In the genomic region with DNA sequence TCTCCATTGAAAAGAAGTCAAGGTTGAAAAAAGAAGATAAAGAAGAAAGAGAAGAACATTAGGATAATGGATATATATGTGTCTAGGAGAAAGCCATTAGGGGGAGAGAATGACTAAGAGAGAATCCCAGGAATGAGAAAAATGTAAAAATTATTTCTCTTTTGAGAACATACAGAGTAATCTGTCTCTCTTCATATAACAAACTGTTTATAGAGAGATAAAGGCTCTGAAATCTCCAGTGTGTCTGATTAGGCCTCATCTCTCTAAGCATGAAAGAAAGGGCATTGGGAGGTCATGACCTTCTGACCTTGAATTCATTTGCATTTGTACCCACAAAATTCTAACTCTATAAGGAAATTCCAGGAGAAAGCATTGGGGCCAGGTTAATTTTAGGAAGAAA, we compare ENCODE assay signal across 26 cellular contexts. TPM values are rescaled to one million over a fixed set of nuclear protein-coding genes. Genes with fewer than 3 reads are reported as not detected.
DNase-seq lines count a peak whose midpoint lies in the region; ATAC-seq and TF ChIP-seq lines count a peak whose summit lies in the region.
"Had no signal": no experiment of that assay in that cellular context is flagged by ENCODE, and none has a peak within 500 bp of the region (broad histone marks: within the 10 kb centered on the region; RNA-seq: fewer than 3 reads in every experiment).

No MANE protein-coding gene starts in this region.

- no peak overlapping the region for H3K4me2 ChIP-seq in hepatocyte
- peak overlapping the region; percentile 64 for H3K4me2 ChIP-seq in smooth muscle cell

- ATAC-seq in omental fat pad (ENCODE audit: low FRiP score) = no peak
- ATAC-seq in GM19035 (IDR thresholded peaks at IDR 0.05; ENCODE audit: unreplicated experiment) = no peak
- ATAC-seq: stimulated activated memory B cell treated with anti-CD40 and anti-IgM and Interleukin-4, amounts not matched to agents 10 μg/mL and 1 μg/mL and 100 μg/mL, for 72 hours had no signal

- intact Hi-C loops in esophagus muscularis mucosa (cut with DNase I) = no loop called here

- peaks cover 15% of the 10 kb centered on the region for H3F3A ChIP-seq in smooth muscle cell (ENCODE audit: low read depth)

- H3K27ac ChIP-seq in hepatocyte (peak overlapping the region; percentile 14), smooth muscle cell (ENCODE audit: low read depth) (peak overlapping the region; percentile 20), esophagus muscularis mucosa (replicated peaks in 1 of 4) (no peak overlapping the region)
- H3K27ac ChIP-seq: adrenal gland, dorsolateral prefrontal cortex, HL-60, left ventricle myocardium inferior, neutrophil, prostate gland had no signal

- no peaks in the 10 kb centered on the region for H3K9me3 ChIP-seq in adipocyte (ENCODE audit: control insufficient read depth, low read length)
- H3K9me3 ChIP-seq in hepatocyte (ENCODE audit: low read depth) = no peaks in the 10 kb centered on the region
- H3K9me3 ChIP-seq in smooth muscle cell (replicated peaks; ENCODE audit: low read depth) = no peaks in the 10 kb centered on the region
- H3K9me3 ChIP-seq in esophagus muscularis mucosa = no peaks in the 10 kb centered on the region
- H3K9me3 ChIP-seq: adrenal gland, left ventricle myocardium inferior, neutrophil, prostate gland had no signal

- DNase-seq in ELR (ENCODE audit: low read depth) (peak; percentile 23), adipocyte (ENCODE audit: low read depth) (peak; percentile 47), hepatocyte (ENCODE audit: low spot score) (no peak), smooth muscle cell (lab: John Stamatoyannopoulos, UW; ENCODE audit: unreplicated experiment) (no peak), esophagus muscularis mucosa (ENCODE audit: extremely low spot score) (no peak), omental fat pad (ENCODE audit: low spot score) (no peak)
- DNase-seq: activated CD4-positive, alpha-beta memory T cell treated with anti-CD3 and anti-CD28 coated beads for 36 hours; activated CD4-positive, alpha-beta T cell treated with anti-CD3 and anti-CD28 coated beads for 1 hour; activated CD8-positive, alpha-beta memory T cell treated with anti-CD3 and anti-CD28 coated beads, Interleukin-2, amount 50 U/mL, for 4 hours; activated naive CD4-positive, alpha-beta T cell treated with Interleukin-2 at 50 U/mL for 16 hours; adrenal gland; CD4-positive, CD25-positive, alpha-beta regulatory T cell; cerebellar nuclear complex; DND-41; dorsolateral prefrontal cortex; H7; Karpas-422; left ventricle myocardium inferior; NCI-H1436 treated with DMSO at 0.1 percent for 48 hours; SHP77; trophoblast cell had no signal

- no peak overlapping the region for H2AFZ ChIP-seq in hepatocyte
- H2AFZ ChIP-seq in smooth muscle cell (ENCODE audit: low read depth) = no peak overlapping the region

- H3K9me2 ChIP-seq in hepatocyte (replicated peaks; ENCODE audit: insufficient read depth) = no peaks in the 10 kb centered on the region

- H3K36me3 ChIP-seq in adipocyte (ENCODE audit: control insufficient read depth, insufficient read depth, low read length, severe bottlenecking) = no peaks in the 10 kb centered on the region
- no peaks in the 10 kb centered on the region for H3K36me3 ChIP-seq in hepatocyte (replicated peaks; ENCODE audit: insufficient read depth, low read depth)
- H3K36me3 ChIP-seq in smooth muscle cell (ENCODE audit: low read depth) = no peaks in the 10 kb centered on the region
- H3K36me3 ChIP-seq in esophagus muscularis mucosa = no peaks in the 10 kb centered on the region
- H3K36me3 ChIP-seq: adrenal gland, left ventricle myocardium inferior, neutrophil, prostate gland had no signal

- no peaks in the 10 kb centered on the region for H3K27me3 ChIP-seq in adipocyte (replicated peaks; ENCODE audit: control insufficient read depth, insufficient read depth, low read length)
- H3K27me3 ChIP-seq in hepatocyte = no peaks in the 10 kb centered on the region
- H3K27me3 ChIP-seq in smooth muscle cell (ENCODE audit: low read depth) = no peaks in the 10 kb centered on the region
- no peaks in the 10 kb centered on the region for H3K27me3 ChIP-seq in esophagus muscularis mucosa
- H3K27me3 ChIP-seq: adrenal gland, dorsolateral prefrontal cortex had no signal

- TF ChIP-seq POLR2A in esophagus muscularis mucosa (IDR thresholded peaks at IDR 0.05; ENCODE audit: low read depth) = no peak

- peaks cover 30% of the 10 kb centered on the region for H3K4me1 ChIP-seq in adipocyte (ENCODE audit: control insufficient read depth, insufficient read depth, low read length)
- H3K4me1 ChIP-seq in hepatocyte (ENCODE audit: insufficient read depth) = peaks cover 17% of the 10 kb centered on the region
- peaks cover 26% of the 10 kb centered on the region for H3K4me1 ChIP-seq in smooth muscle cell (ENCODE audit: low read depth)
- peaks cover 0 to 22% (median 17%) of the 10 kb centered on the region in 4 donors for H3K4me1 ChIP-seq in esophagus muscularis mucosa
- H3K4me1 ChIP-seq: adrenal gland, prostate gland had no signal

- H3K79me2 ChIP-seq in hepatocyte (peaks cover 5% of the 10 kb centered on the region), smooth muscle cell (ENCODE audit: low read depth) (peaks cover 2% of the 10 kb centered on the region)

- TF ChIP-seq EP300 in esophagus muscularis mucosa (IDR thresholded peaks at IDR 0.05) = no peak

- H4K20me1 ChIP-seq in hepatocyte (ENCODE audit: insufficient read depth, poor library complexity, severe bottlenecking) (no peaks in the 10 kb centered on the region), smooth muscle cell (ENCODE audit: low read depth) (no peaks in the 10 kb centered on the region)

- no peak for TF ChIP-seq CTCF in hepatocyte (IDR thresholded peaks at IDR 0.05; ENCODE audit: poor library complexity)
- no peak for TF ChIP-seq CTCF in smooth muscle cell (IDR thresholded peaks at IDR 0.05; ENCODE audit: borderline replicate concordance, insufficient read depth, poor library complexity, severe bottlenecking)
- no peak for TF ChIP-seq CTCF in esophagus muscularis mucosa (IDR thresholded peaks at IDR 0.05)
- TF ChIP-seq CTCF in omental fat pad (IDR thresholded peaks at IDR 0.05) = no peak

- H3K9ac ChIP-seq in adipocyte (ENCODE audit: low read length) = no peak overlapping the region
- no peak overlapping the region for H3K9ac ChIP-seq in smooth muscle cell (ENCODE audit: low read depth)

- H3K4me3 ChIP-seq in adipocyte (ENCODE audit: low read length) (no peak overlapping the region), hepatocyte (no peak overlapping the region), smooth muscle cell (no peak overlapping the region), esophagus muscularis mucosa (no peak overlapping the region)
- H3K4me3 ChIP-seq: adrenal gland, dorsolateral prefrontal cortex, left ventricle myocardium inferior, prostate gland had no signal

RNA-seq across cellular contexts. Expression of gene MPDZ, which starts 3.5 kb away (rescaled TPM):
- total RNA-seq in hepatocyte (43.3 and 45.5 TPM in 2 replicates), smooth muscle cell (48.6 and 69.5 TPM in 2 replicates), esophagus muscularis mucosa (100 to 1,000 TPM in 1 of 4 donors, 10 to 100 TPM in 3; 59.5 to 105 (median 74.3) TPM), omental fat pad (10 to 100 TPM; 41.6 to 90.6 (median 77.3) TPM)
- polyA plus RNA-seq in hepatocyte (16.7 and 19.3 TPM in 2 replicates), smooth muscle cell (16.2 and 19.2 TPM in 2 replicates)
- total RNA-seq: activated CD4-positive, alpha-beta memory T cell treated with anti-CD3 and anti-CD28 coated beads for 36 hours had no signal
- polyA plus RNA-seq: CD4-positive, CD25-positive, alpha-beta regulatory T cell had no signal

Comparison
In these comparisons a context has a peak if more than half of its experiments do, and no peak if none do; other contexts are left out.
1. DNase-seq: peak in ELR (single experiment) and adipocyte (single experiment); none in hepatocyte (single experiment), smooth muscle cell (single experiment), esophagus muscularis mucosa (single experiment) and omental fat pad (single experiment).
2. H3K27ac ChIP-seq: peak in hepatocyte (single experiment) and smooth muscle cell (single experiment); none in esophagus muscularis mucosa (0 of 4).